In genomic region chr22:24270556-24271405, GRCh38 we compare ENCODE assay signal across 1 cellular context.
A peak's percentile ranks its signal among the peaks of the same experiment; 100 is the strongest.
TF ChIP-seq lines count a peak whose summit lies in the region.

SPECC1L (plus strand) TSS chr22:24270831; CDS start chr22:24302232, 31,401 bp downstream.

TF ChIP-seq in HEK293, 187 proteins besides CTCF, POLR2A, EP300 and RAD21 (continued from another document):
- TF ChIP-seq ZNF792 (tag by site-specific recombination; IDR thresholded peaks at IDR 0.05), result no peak
- 0 out of 2 replicates have a peak, but pooled peaks have one; percentile 23 for TF ChIP-seq ZNF121 (tag by site-specific recombination; IDR thresholded peaks at IDR 0.05)
- TF ChIP-seq KLF10 (tag by site-specific recombination; IDR thresholded peaks at IDR 0.05), result peak; percentile 93
- peak; percentile 65 for TF ChIP-seq GLIS2 (tag by site-specific recombination; IDR thresholded peaks at IDR 0.05)
- TF ChIP-seq ZNF354C (tag by site-specific recombination; IDR thresholded peaks at IDR 0.05; ENCODE audit: borderline replicate concordance, low read depth), result no peak
- no peak for TF ChIP-seq ZNF747 (tag by site-specific recombination; IDR thresholded peaks at IDR 0.05)
- no peak for TF ChIP-seq ZNF174 (tag by site-specific recombination; IDR thresholded peaks at IDR 0.05)
- TF ChIP-seq PRDM6 (tag by site-specific recombination; IDR thresholded peaks at IDR 0.05), result no peak
